In genomic region chrX:129510331-129510730, GRCh38 we compare ENCODE assay signal across 14 cellular contexts. TPM values are rescaled to one million over a fixed set of nuclear protein-coding genes. Genes with fewer than 3 reads are reported as not detected.
DNase-seq lines count a peak whose midpoint lies in the region; ATAC-seq, FAIRE-seq and TF ChIP-seq lines count a peak whose summit lies in the region.
"Had no signal": no experiment of that assay in that cellular context is flagged by ENCODE, and none has a peak within 500 bp of the region (broad histone marks: within the 10 kb centered on the region; RNA-seq: fewer than 3 reads in every experiment).

No MANE protein-coding gene starts in this region.

- peaks cover 0 to 22% of the 10 kb centered on the region in 2 experiments; a peak in 3 of 5 replicates for H3K36me3 ChIP-seq in HepG2 (replicated peaks in 1 of 2; ENCODE audit: control insufficient read depth in 1 of 2, insufficient read depth in 2 of 2, low read length in 2 of 2)
- H3K36me3 ChIP-seq in right lobe of liver: peaks cover 0 to 14% (median 4%) of the 10 kb centered on the region in 4 donors

- CTCF ChIA-PET in HepG2 (lab: Yijun Ruan, JAX; ENCODE audit: low intra/inter-chr PET ratio, low total read pairs): no interaction called here

- TF ChIP-seq RAD21 in HepG2 (CRISPR knock-in tag; IDR thresholded peaks at IDR 0.05): no peak

- H3K36me3 Mint-ChIP-seq in progenitor cell of endocrine pancreas (ENCODE audit: insufficient read depth): peaks cover 45% of the 10 kb centered on the region
- H3K36me3 Mint-ChIP-seq: CD14-positive monocyte had no signal

- no peak for TF ChIP-seq POLR2A in HepG2 (IDR thresholded peaks at IDR 0.05; ENCODE audit: insufficient read depth in 1 of 2, low read depth in 2 of 2, low read length in 2 of 2)
- no peak for TF ChIP-seq POLR2A in right lobe of liver (IDR thresholded peaks at IDR 0.05)

- peak overlapping the region; percentile 56 for H3K9ac ChIP-seq in HepG2 (ENCODE audit: insufficient read depth, low read depth, low read length)

- H3K4me2 ChIP-seq in HepG2 (ENCODE audit: low read depth, low read length): peak overlapping the region; percentile 27

- H3K27ac Mint-ChIP-seq in progenitor cell of endocrine pancreas: peak overlapping the region; percentile 86
- H3K27ac Mint-ChIP-seq: CD14-positive monocyte; CD8-positive, alpha-beta T cell had no signal

- FAIRE-seq in HepG2 (lab: Jason Lieb, UNC): peak; percentile 54

- BruUV-seq in HepG2 (replicated peaks; lab: Mats Ljungman, UMichigan): no TSS peak

- TF ChIP-seq CTCF in HepG2 (CRISPR knock-in tag; IDR thresholded peaks at IDR 0.05): no peak
- TF ChIP-seq CTCF in right lobe of liver (IDR thresholded peaks at IDR 0.05): no peak
- TF ChIP-seq CTCF in progenitor cell of endocrine pancreas (IDR thresholded peaks at IDR 0.05; ENCODE audit: unreplicated experiment): no peak

- in situ Hi-C loops in HepG2 (cut with HindIII; ENCODE audit: extremely low pct_ligation_motif_present, low pct_unique_long_range_greater_than_20kb): no loop called here

- no peaks in the 10 kb centered on the region for H3K9me3 ChIP-seq in HepG2 (ENCODE audit: low read length)
- no peaks in the 10 kb centered on the region for H3K9me3 ChIP-seq in right lobe of liver
- H3K9me3 ChIP-seq: Caco-2 had no signal

- H3K27ac ChIP-seq in HepG2 (ENCODE audit: extremely low read length, insufficient read depth, low read length): peak overlapping the region; percentile 90
- no peak overlapping the region for H3K27ac ChIP-seq in right lobe of liver
- H3K27ac ChIP-seq: 22Rv1 had no signal

- H3K27me3 Mint-ChIP-seq in progenitor cell of endocrine pancreas: no peaks in the 10 kb centered on the region

- H3K4me3 ChIP-seq in HepG2 (replicated peaks in 1 of 3; ENCODE audit: insufficient read depth in 1 of 3, low read depth in 2 of 3, low read length in 3 of 3) (peak overlapping the region in 1 of 3 experiments; percentile 4; a peak in 1 of 6 replicates), right lobe of liver (no peak overlapping the region)

- peaks cover 55% of the 10 kb centered on the region for H3K4me1 ChIP-seq in HepG2 (ENCODE audit: insufficient read depth, low read length)
- no peaks in the 10 kb centered on the region for H3K4me1 ChIP-seq in right lobe of liver
- H3K4me1 ChIP-seq: Caco-2 had no signal

- ATAC-seq in HepG2: peak; percentile 93
- ATAC-seq in right lobe of liver: no peak
- no peak for ATAC-seq in HG03432 (IDR thresholded peaks at IDR 0.05; ENCODE audit: unreplicated experiment)
- ATAC-seq: CD8-positive, alpha-beta T cell; HCT116 had no signal

- peak overlapping the region; percentile 36 for H3K4me3 Mint-ChIP-seq in progenitor cell of endocrine pancreas (ENCODE audit: low read depth)
- H3K4me3 Mint-ChIP-seq: CD14-positive monocyte; CD8-positive, alpha-beta T cell had no signal

- 14% methylated on average over 5 of the region's 7 CpGs for WGBS in HepG2 (ENCODE audit: low lambda C conversion rate)
- 46% methylated on average over 4 of the region's 7 CpGs for WGBS in right lobe of liver (ENCODE audit: insufficient coverage, low coverage, low lambda C conversion rate, missing lambda C conversion rate)

- POLR2A ChIA-PET in HepG2 (lab: Yijun Ruan, JAX): interaction anchor here (1.0 to 1.6 kb wide), 3 partner anchors 12 to 31 kb away, joined by 3 to 5 read pairs (median 4); partner anchors contain the start of gene SMARCA1

- H4K20me1 ChIP-seq in HepG2 (ENCODE audit: insufficient read depth, low read length): no peaks in the 10 kb centered on the region

- DNase-seq in HepG2 (ENCODE audit: low spot score) (peak; percentile 68), right lobe of liver (no peak), left kidney (ENCODE audit: low read depth, low spot score) (peak; percentile 63), progenitor cell of endocrine pancreas (ENCODE audit: low spot score, unreplicated experiment) (no peak), SHP77 (lab: John Stamatoyannopoulos, UW) (no peak), T-helper 2 cell (no peak)
- DNase-seq: Caco-2; CD8-positive, alpha-beta T cell; DND-41; GF-D8 had no signal

- H3K9me3 Mint-ChIP-seq in progenitor cell of endocrine pancreas (ENCODE audit: low read depth): no peaks in the 10 kb centered on the region
- H3K9me3 Mint-ChIP-seq: CD14-positive monocyte; CD8-positive, alpha-beta T cell had no signal

- H3K79me2 ChIP-seq in HepG2 (ENCODE audit: insufficient read depth, low read length): peaks cover 14% of the 10 kb centered on the region

- H3K27me3 ChIP-seq in HepG2 (ENCODE audit: control insufficient read depth in 1 of 2, insufficient read depth in 2 of 2, low read length in 2 of 2) (no peaks in the 10 kb centered on the region), right lobe of liver (no peaks in the 10 kb centered on the region)

- peaks cover 17% of the 10 kb centered on the region for H3K4me1 Mint-ChIP-seq in progenitor cell of endocrine pancreas (ENCODE audit: low read depth)
- H3K4me1 Mint-ChIP-seq: CD14-positive monocyte had no signal

- H2AFZ ChIP-seq in HepG2 (ENCODE audit: low read length): no peak overlapping the region

- intact Hi-C loops in HepG2 (cut with micrococcal nuclease; ENCODE audit: unreplicated experiment): no loop called here
- intact Hi-C loops in right lobe of liver (cut with DNase I): no loop called here

- TF ChIP-seq EP300 in HepG2 (IDR thresholded peaks at IDR 0.05; ENCODE audit: low read depth in 2 of 2, low read length in 2 of 2): peak in 1 of 2 experiments; percentile 52; a peak in 2 of 4 replicates
- no peak for TF ChIP-seq EP300 in HepG2 (CRISPR knock-in tag; IDR thresholded peaks at IDR 0.05; ENCODE audit: borderline replicate concordance)

TF ChIP-seq in HepG2, 621 proteins besides CTCF, POLR2A, EP300 and RAD21 (continues in another document):
- peak; percentile 47; the same call in 1 of the 2 replicates for TF ChIP-seq RXRB (CRISPR knock-in tag; IDR thresholded peaks at IDR 0.05; ENCODE audit: borderline replicate concordance)
- 0 out of 2 replicates have a peak, but pooled peaks have one; percentile 31 for TF ChIP-seq HDAC1 (CRISPR knock-in tag; IDR thresholded peaks at IDR 0.05)
- TF ChIP-seq ZNF564 (CRISPR knock-in tag; IDR thresholded peaks at IDR 0.05): no peak
- TF ChIP-seq BCL6 (CRISPR knock-in tag; IDR thresholded peaks at IDR 0.05): 0 out of 2 replicates have a peak, but pooled peaks have one; percentile 28
- no peak for TF ChIP-seq SOX13 (IDR thresholded peaks at IDR 0.05)
- peak in 1 of 2 experiments; percentile 79; a peak in 2 of 4 replicates for TF ChIP-seq SOX13 (CRISPR knock-in tag; conservative IDR thresholded peaks at IDR 0.05 in 1 of 2, IDR thresholded peaks at IDR 0.05 in 1 of 2)

RNA-seq across cellular contexts. Expression of gene SMARCA1, which starts 13.0 kb away (rescaled TPM):
- total RNA-seq in HepG2 (2016; rRNA removed; fragmentation: Illumina TruSeq; extraction: Trizol): 145 and 248 TPM in 2 replicates
- total RNA-seq in HepG2 (2016; cell fraction: cytosol; rRNA removed; fragmentation: Illumina TruSeq; extraction: Trizol; ENCODE audit: low read depth): 12.6 and 15.0 TPM in 2 replicates
- total RNA-seq in HepG2 (2016; cell fraction: insoluble cytoplasmic fraction; rRNA removed; fragmentation: Illumina TruSeq; extraction: Trizol): 144 and 233 TPM in 2 replicates
- total RNA-seq in HepG2 (2016; cell fraction: membrane; rRNA removed; fragmentation: Illumina TruSeq; extraction: Trizol): 21.4 and 25.9 TPM in 2 replicates
- total RNA-seq in HepG2 (2016; cell fraction: nucleus; rRNA removed; fragmentation: Illumina TruSeq; extraction: Trizol): 136 and 140 TPM in 2 replicates
- polyA plus RNA-seq in HepG2 (2011; rRNA removed): 78.9 and 97.7 TPM in 2 replicates
- polyA plus RNA-seq in HepG2 (2011; cell fraction: cytosol; rRNA removed): 33.7 and 57.7 TPM in 2 replicates
- 30.7 and 44.2 TPM in 2 replicates for polyA plus RNA-seq in HepG2 (2011; cell fraction: nucleus; rRNA removed)
- 138 and 188 TPM in 2 replicates for polyA plus RNA-seq in HepG2 (2012)
- 3.1 and 3.5 TPM in 2 replicates for polyA plus RNA-seq in HepG2 (2016; cell fraction: cytosol; fragmentation: Illumina TruSeq; extraction: Trizol; ENCODE audit: low read depth)
- 192 and 195 TPM in 2 replicates for polyA plus RNA-seq in HepG2 (2016; cell fraction: insoluble cytoplasmic fraction; fragmentation: Illumina TruSeq; extraction: Trizol; ENCODE audit: low read depth)
- 6.0 and 8.5 TPM in 2 replicates for polyA plus RNA-seq in HepG2 (2016; cell fraction: membrane; fragmentation: Illumina TruSeq; extraction: Trizol; ENCODE audit: low read depth)
- polyA plus RNA-seq in HepG2 (2016; cell fraction: nucleus; fragmentation: Illumina TruSeq; extraction: Trizol; ENCODE audit: insufficient read depth, low read depth): 99.2 and 99.4 TPM in 2 replicates
- 0.23 and 33.5 TPM in 2 replicates for polyA minus RNA-seq in HepG2 (2011; rRNA and poly(A)+ RNA removed; ENCODE audit: low replicate concordance)
- polyA minus RNA-seq in HepG2 (2011; cell fraction: cytosol; rRNA and poly(A)+ RNA removed): 84.1 and 98.3 TPM in 2 replicates
- 189 and 221 TPM in 2 replicates for polyA minus RNA-seq in HepG2 (2011; cell fraction: nucleus; rRNA and poly(A)+ RNA removed)
- 10 to 100 TPM; 24.1 to 40.5 (median 31.1) TPM for total RNA-seq in right lobe of liver
- total RNA-seq in progenitor cell of endocrine pancreas: 183 TPM in 2 replicates

RNA-seq across cellular contexts. Expression of gene OCRL, which starts 29.7 kb away (rescaled TPM):
- total RNA-seq in HepG2 (2016; rRNA removed; fragmentation: Illumina TruSeq; extraction: Trizol) (13.4 and 16.1 TPM in 2 replicates), right lobe of liver (10 to 100 TPM in 2 of 6 experiments, 1 to 10 TPM in 4; 7.6 to 11.4 (median 8.8) TPM), progenitor cell of endocrine pancreas (57.2 and 60.3 TPM in 2 replicates)
- 2.7 and 3.4 TPM in 2 replicates for total RNA-seq in HepG2 (2016; cell fraction: cytosol; rRNA removed; fragmentation: Illumina TruSeq; extraction: Trizol; ENCODE audit: low read depth)
- total RNA-seq in HepG2 (2016; cell fraction: insoluble cytoplasmic fraction; rRNA removed; fragmentation: Illumina TruSeq; extraction: Trizol): 14.1 and 15.6 TPM in 2 replicates
- 8.0 and 8.8 TPM in 2 replicates for total RNA-seq in HepG2 (2016; cell fraction: membrane; rRNA removed; fragmentation: Illumina TruSeq; extraction: Trizol)
- total RNA-seq in HepG2 (2016; cell fraction: nucleus; rRNA removed; fragmentation: Illumina TruSeq; extraction: Trizol): 17.0 and 20.4 TPM in 2 replicates
- 27.9 and 32.0 TPM in 2 replicates for polyA plus RNA-seq in HepG2 (2011; rRNA removed)
- 12.7 and 19.9 TPM in 2 replicates for polyA plus RNA-seq in HepG2 (2011; cell fraction: cytosol; rRNA removed)
- polyA plus RNA-seq in HepG2 (2011; cell fraction: nucleus; rRNA removed): 43.7 and 49.4 TPM in 2 replicates
- 20.1 and 24.9 TPM in 2 replicates for polyA plus RNA-seq in HepG2 (2012)
- 0.87 and 0.98 TPM in 2 replicates for polyA plus RNA-seq in HepG2 (2016; cell fraction: cytosol; fragmentation: Illumina TruSeq; extraction: Trizol; ENCODE audit: low read depth)
- polyA plus RNA-seq in HepG2 (2016; cell fraction: insoluble cytoplasmic fraction; fragmentation: Illumina TruSeq; extraction: Trizol; ENCODE audit: low read depth): 16.7 and 17.4 TPM in 2 replicates
- polyA plus RNA-seq in HepG2 (2016; cell fraction: membrane; fragmentation: Illumina TruSeq; extraction: Trizol; ENCODE audit: low read depth): 4.2 and 4.4 TPM in 2 replicates
- 35.1 and 37.7 TPM in 2 replicates for polyA plus RNA-seq in HepG2 (2016; cell fraction: nucleus; fragmentation: Illumina TruSeq; extraction: Trizol; ENCODE audit: insufficient read depth, low read depth)
- polyA minus RNA-seq in HepG2 (2011; rRNA and poly(A)+ RNA removed; ENCODE audit: low replicate concordance): 16.0 and 29.2 TPM in 2 replicates
- polyA minus RNA-seq in HepG2 (2011; cell fraction: cytosol; rRNA and poly(A)+ RNA removed): 16.1 and 20.6 TPM in 2 replicates
- 33.7 and 36.7 TPM in 2 replicates for polyA minus RNA-seq in HepG2 (2011; cell fraction: nucleus; rRNA and poly(A)+ RNA removed)

Comparison
In these comparisons a context has a peak if more than half of its experiments do, and no peak if none do; other contexts are left out.
1. DNase-seq: peak in HepG2 (single experiment) and left kidney (single experiment); none in right lobe of liver (0 of 3), progenitor cell of endocrine pancreas (single experiment), SHP77 (0 of 2) and T-helper 2 cell (0 of 5).